15 cellular contexts compared by ENCODE assay signal in the genomic region with DNA sequence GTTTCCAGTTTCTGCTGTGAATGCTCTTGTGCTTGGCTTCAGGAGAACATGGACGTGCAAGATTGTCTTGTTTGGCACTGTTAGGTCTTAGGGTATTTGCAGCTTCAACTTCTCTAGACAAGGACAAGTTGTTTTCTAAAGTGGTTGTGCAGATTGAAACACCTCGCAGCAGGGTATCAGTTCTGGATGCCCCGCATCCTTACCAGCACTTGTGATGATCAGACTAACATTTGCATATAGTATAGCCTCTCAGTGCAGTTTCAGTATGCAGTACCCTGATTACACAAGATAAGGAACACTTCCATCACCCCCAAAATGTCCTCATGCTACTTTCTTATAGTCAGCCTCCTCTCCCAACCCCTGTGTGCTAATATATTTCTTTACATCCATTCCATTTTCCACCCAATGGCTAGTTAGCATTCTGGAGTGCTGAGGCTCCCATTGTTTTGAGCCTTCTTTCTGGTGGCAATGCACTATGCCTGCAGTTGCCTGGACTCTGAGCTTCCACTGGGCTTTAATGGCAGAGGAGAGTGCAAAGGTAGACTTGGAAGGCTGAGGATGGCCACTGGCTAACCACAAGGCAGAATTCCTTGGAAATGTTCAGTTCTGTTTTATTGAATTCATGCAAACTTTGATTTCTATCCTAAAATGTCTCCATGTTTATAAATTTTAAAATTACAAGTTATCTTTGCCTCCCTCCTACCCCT.
"Had no signal": no experiment of that assay in that cellular context is flagged by ENCODE, and none has a peak within 500 bp of the region (broad histone marks: within the 10 kb centered on the region; RNA-seq: fewer than 3 reads in every experiment).

No MANE protein-coding gene starts in this region.

- H3K27me3 Mint-ChIP-seq: naive thymus-derived CD8-positive, alpha-beta T cell had no signal

- H3K9me3 ChIP-seq: heart left ventricle, neutrophil, right atrium auricular region, suprapubic skin, thyroid gland, upper lobe of left lung, vagina had no signal

- H3K27ac ChIP-seq: heart left ventricle, neutrophil, right atrium auricular region, suprapubic skin, thyroid gland, upper lobe of left lung, vagina had no signal

- H3K4me3 ChIP-seq: heart left ventricle, right atrium auricular region, smooth muscle cell, suprapubic skin, thyroid gland, upper lobe of left lung, vagina had no signal

- H3K4me3 Mint-ChIP-seq: naive thymus-derived CD8-positive, alpha-beta T cell had no signal

- DNase-seq: effector memory CD4-positive, alpha-beta T cell; heart left ventricle; hippocampal formation; mammary epithelial cell; naive thymus-derived CD8-positive, alpha-beta T cell; stimulated activated CD4-positive, alpha-beta T cell treated with anti-CD3 and anti-CD28 coated beads, Interleukin-2, amount 100 ng/mL, for 48 hours; stimulated activated naive CD8-positive, alpha-beta T cell treated with anti-CD3 and anti-CD28 coated beads, Interleukin-15, Interleukin-2, amounts not matched to agents 100 U/mL and 50 U/mL, for 24 hours; thyroid gland; upper lobe of left lung had no signal

- ATAC-seq: esophagus mucosa; heart left ventricle; naive thymus-derived CD8-positive, alpha-beta T cell; stimulated activated naive CD8-positive, alpha-beta T cell treated with anti-CD3 and anti-CD28 coated beads, Interleukin-15, Interleukin-2, amounts not matched to agents 100 U/mL and 50 U/mL, for 24 hours had no signal

- H3K9me3 Mint-ChIP-seq: naive thymus-derived CD8-positive, alpha-beta T cell had no signal

- H3K27me3 ChIP-seq: heart left ventricle, neutrophil, right atrium auricular region, suprapubic skin, thyroid gland, upper lobe of left lung, vagina had no signal

- H3K4me1 ChIP-seq: right atrium auricular region, suprapubic skin, thyroid gland, upper lobe of left lung, vagina had no signal
